ENCODE assay signal across 1 cellular context in the genomic region with DNA sequence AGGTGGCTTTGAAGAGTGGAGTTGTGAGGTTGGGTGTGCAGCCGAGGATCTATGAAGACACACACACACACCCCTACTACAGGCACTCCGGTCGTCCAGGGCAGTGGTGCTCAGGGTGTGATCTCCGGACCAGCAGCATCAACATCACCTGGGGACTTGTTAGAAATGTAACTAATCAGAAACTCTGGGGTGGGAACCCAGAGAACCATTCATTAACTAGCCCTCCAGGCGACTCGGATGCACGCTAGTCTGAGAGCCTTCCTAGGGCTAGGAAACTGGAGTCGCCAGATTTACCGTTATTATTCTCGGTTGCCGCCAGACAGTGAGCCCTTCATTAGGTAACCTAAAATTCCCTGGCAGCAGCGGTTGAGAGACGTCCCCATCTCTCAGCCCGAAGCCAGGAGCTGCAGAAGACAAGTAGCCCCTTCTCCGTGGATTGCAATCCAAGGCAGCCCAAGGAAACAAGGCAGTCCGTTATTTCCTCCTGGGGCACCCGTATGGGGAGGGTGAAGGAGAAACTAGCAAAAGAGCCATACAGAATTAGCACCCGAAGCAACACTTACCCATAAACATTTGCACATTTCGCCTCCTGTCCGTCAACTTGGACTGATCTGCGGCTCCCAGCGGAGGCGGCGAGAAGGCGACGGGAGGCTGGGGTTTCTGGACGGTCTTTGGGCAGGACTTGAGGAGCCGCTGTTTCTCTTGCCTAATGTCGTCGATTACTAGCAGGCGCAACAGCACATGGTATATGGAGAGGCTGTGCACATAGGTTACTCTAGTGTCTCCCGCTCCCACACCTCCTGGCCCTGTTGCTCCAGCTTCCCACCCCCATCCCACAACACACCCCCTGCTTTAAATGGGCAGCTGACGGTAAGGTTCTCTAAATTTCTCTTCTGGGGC.
TF ChIP-seq lines count a peak whose summit lies in the region.

No MANE protein-coding gene starts in this region.

TF ChIP-seq in GM23338, 12 proteins besides CTCF, POLR2A, EP300 and RAD21 (continued from another document):
- TF ChIP-seq, protein P1, sequence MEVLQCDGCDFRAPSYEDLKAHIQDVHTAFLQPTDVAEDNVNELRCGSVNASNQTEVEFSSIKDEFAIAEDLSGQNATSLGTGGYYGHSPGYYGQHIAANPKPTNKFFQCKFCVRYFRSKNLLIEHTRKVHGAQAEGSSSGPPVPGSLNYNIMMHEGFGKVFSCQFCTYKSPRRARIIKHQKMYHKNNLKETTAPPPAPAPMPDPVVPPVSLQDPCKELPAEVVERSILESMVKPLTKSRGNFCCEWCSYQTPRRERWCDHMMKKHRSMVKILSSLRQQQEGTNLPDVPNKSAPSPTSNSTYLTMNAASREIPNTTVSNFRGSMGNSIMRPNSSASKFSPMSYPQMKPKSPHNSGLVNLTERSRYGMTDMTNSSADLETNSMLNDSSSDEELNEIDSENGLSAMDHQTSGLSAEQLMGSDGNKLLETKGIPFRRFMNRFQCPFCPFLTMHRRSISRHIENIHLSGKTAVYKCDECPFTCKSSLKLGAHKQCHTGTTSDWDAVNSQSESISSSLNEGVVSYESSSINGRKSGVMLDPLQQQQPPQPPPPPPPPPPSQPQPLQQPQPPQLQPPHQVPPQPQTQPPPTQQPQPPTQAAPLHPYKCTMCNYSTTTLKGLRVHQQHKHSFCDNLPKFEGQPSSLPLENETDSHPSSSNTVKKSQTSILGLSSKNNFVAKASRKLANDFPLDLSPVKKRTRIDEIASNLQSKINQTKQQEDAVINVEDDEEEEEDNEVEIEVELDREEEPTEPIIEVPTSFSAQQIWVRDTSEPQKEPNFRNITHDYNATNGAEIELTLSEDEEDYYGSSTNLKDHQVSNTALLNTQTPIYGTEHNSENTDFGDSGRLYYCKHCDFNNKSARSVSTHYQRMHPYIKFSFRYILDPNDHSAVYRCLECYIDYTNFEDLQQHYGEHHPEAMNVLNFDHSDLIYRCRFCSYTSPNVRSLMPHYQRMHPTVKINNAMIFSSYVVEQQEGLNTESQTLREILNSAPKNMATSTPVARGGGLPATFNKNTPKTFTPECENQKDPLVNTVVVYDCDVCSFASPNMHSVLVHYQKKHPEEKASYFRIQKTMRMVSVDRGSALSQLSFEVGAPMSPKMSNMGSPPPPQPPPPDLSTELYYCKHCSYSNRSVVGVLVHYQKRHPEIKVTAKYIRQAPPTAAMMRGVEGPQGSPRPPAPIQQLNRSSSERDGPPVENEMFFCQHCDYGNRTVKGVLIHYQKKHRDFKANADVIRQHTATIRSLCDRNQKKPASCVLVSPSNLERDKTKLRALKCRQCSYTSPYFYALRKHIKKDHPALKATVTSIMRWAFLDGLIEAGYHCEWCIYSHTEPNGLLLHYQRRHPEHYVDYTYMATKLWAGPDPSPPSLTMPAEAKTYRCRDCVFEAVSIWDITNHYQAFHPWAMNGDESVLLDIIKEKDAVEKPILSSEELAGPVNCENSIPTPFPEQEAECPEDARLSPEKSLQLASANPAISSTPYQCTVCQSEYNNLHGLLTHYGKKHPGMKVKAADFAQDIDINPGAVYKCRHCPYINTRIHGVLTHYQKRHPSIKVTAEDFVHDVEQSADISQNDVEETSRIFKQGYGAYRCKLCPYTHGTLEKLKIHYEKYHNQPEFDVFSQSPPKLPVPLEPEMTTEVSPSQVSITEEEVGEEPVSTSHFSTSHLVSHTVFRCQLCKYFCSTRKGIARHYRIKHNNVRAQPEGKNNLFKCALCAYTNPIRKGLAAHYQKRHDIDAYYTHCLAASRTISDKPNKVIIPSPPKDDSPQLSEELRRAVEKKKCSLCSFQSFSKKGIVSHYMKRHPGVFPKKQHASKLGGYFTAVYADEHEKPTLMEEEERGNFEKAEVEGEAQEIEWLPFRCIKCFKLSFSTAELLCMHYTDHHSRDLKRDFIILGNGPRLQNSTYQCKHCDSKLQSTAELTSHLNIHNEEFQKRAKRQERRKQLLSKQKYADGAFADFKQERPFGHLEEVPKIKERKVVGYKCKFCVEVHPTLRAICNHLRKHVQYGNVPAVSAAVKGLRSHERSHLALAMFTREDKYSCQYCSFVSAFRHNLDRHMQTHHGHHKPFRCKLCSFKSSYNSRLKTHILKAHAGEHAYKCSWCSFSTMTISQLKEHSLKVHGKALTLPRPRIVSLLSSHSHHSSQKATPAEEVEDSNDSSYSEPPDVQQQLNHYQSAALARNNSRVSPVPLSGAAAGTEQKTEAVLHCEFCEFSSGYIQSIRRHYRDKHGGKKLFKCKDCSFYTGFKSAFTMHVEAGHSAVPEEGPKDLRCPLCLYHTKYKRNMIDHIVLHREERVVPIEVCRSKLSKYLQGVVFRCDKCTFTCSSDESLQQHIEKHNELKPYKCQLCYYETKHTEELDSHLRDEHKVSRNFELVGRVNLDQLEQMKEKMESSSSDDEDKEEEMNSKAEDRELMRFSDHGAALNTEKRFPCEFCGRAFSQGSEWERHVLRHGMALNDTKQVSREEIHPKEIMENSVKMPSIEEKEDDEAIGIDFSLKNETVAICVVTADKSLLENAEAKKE (CRISPR knock-in tag; IDR thresholded peaks at IDR 0.05) = no peak
- TF ChIP-seq STAT1 (IDR thresholded peaks at IDR 0.05; ENCODE audit: unreplicated experiment) (no peak), EZH2 (IDR thresholded peaks at IDR 0.05; ENCODE audit: low read depth, unreplicated experiment) (no peak), NANOG (IDR thresholded peaks at IDR 0.05; ENCODE audit: borderline replicate concordance) (no peak), JUNB (IDR thresholded peaks at IDR 0.05; ENCODE audit: unreplicated experiment) (no peak), CREB1 (CRISPR knock-in tag; IDR thresholded peaks at IDR 0.05; ENCODE audit: low read depth) (no peak)
- TF ChIP-seq, protein P2, sequence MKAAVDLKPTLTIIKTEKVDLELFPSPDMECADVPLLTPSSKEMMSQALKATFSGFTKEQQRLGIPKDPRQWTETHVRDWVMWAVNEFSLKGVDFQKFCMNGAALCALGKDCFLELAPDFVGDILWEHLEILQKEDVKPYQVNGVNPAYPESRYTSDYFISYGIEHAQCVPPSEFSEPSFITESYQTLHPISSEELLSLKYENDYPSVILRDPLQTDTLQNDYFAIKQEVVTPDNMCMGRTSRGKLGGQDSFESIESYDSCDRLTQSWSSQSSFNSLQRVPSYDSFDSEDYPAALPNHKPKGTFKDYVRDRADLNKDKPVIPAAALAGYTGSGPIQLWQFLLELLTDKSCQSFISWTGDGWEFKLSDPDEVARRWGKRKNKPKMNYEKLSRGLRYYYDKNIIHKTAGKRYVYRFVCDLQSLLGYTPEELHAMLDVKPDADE (IDR thresholded peaks at IDR 0.05) = no peak
